In genomic region chr13:28657784-28658538, GRCh38 we compare ENCODE assay signal across 8 cellular contexts. TPM values are rescaled to one million over a fixed set of nuclear protein-coding genes. Genes with fewer than 3 reads are reported as not detected.
DNase-seq lines count a peak whose midpoint lies in the region.

No MANE protein-coding gene starts in this region.

- peak overlapping the region; percentile 91 for H3K4me3 ChIP-seq in ectodermal cell (ENCODE audit: insufficient read depth, low read depth, low read length)
- peak overlapping the region; percentile 92 for H3K4me3 ChIP-seq in mucosa of stomach (ENCODE audit: low read length)

- WGBS in ectodermal cell, 2 experiments: 50 to 54% methylated on average over 11 to 12 of the region's 12 CpGs

- H3K27me3 ChIP-seq in ectodermal cell (ENCODE audit: control insufficient read depth, insufficient read depth, low read length, poor library complexity, severe bottlenecking) (no peaks in the 10 kb centered on the region), mucosa of stomach (ENCODE audit: control insufficient read depth, insufficient read depth, low read length) (no peaks in the 10 kb centered on the region)

- H3K4me3 Mint-ChIP-seq in activated T-cell treated with anti-CD3 and anti-CD28 coated beads, Interleukin-2, amount 50 U/mL, for 24 hours: peak overlapping the region; percentile 98

- peak overlapping the region; percentile 99 for H3K27ac Mint-ChIP-seq in activated T-cell treated with anti-CD3 and anti-CD28 coated beads, Interleukin-2, amount 50 U/mL, for 24 hours

- H3K36me3 ChIP-seq in ectodermal cell (ENCODE audit: control insufficient read depth, insufficient read depth, low read length) (peaks cover 6% of the 10 kb centered on the region), mucosa of stomach (ENCODE audit: control insufficient read depth, insufficient read depth, low read length) (no peaks in the 10 kb centered on the region)

- DNase-seq in activated T-cell treated with anti-CD3 and anti-CD28 coated beads, Interleukin-2, amount 50 U/mL, for 24 hours: no peak
- no peak for DNase-seq in activated T-cell treated with anti-CD3 and anti-CD28 coated beads, Interleukin-2, amount 50 U/mL, for 48 hours
- DNase-seq in RKO (ENCODE audit: low spot score) (peak; percentile 49), NCI-H69 (lab: John Stamatoyannopoulos, UW) (no peak), NCI-H1105 (lab: John Stamatoyannopoulos, UW) (no peak), NCI-H446 treated with DMSO at 0.1 percent for 48 hours (lab: John Stamatoyannopoulos, UW) (no peak)

- H3K9ac ChIP-seq in mucosa of stomach (ENCODE audit: low read length): peak overlapping the region; percentile 83

- H3K36me3 Mint-ChIP-seq in activated T-cell treated with anti-CD3 and anti-CD28 coated beads, Interleukin-2, amount 50 U/mL, for 24 hours (ENCODE audit: low read depth): peaks cover 66% of the 10 kb centered on the region

- peaks cover 55% of the 10 kb centered on the region for H3K4me1 Mint-ChIP-seq in activated T-cell treated with anti-CD3 and anti-CD28 coated beads, Interleukin-2, amount 50 U/mL, for 24 hours (ENCODE audit: low read depth)

- no peaks in the 10 kb centered on the region for H3K9me3 ChIP-seq in ectodermal cell (ENCODE audit: control insufficient read depth, low read length)
- no peaks in the 10 kb centered on the region for H3K9me3 ChIP-seq in mucosa of stomach (ENCODE audit: control insufficient read depth, low read length)

- no peak overlapping the region for H3K27ac ChIP-seq in ectodermal cell (ENCODE audit: insufficient read depth, low read depth, low read length, poor library complexity, severe bottlenecking)

- H3K27me3 Mint-ChIP-seq in activated T-cell treated with anti-CD3 and anti-CD28 coated beads, Interleukin-2, amount 50 U/mL, for 24 hours: no peaks in the 10 kb centered on the region

- H3K4me1 ChIP-seq in ectodermal cell (ENCODE audit: control insufficient read depth, insufficient read depth, low read length) (peaks cover 14% of the 10 kb centered on the region), mucosa of stomach (ENCODE audit: control insufficient read depth, insufficient read depth, low read length) (peaks cover 12% of the 10 kb centered on the region)

- H3K9me3 Mint-ChIP-seq in activated T-cell treated with anti-CD3 and anti-CD28 coated beads, Interleukin-2, amount 50 U/mL, for 24 hours: no peaks in the 10 kb centered on the region

RNA-seq across cellular contexts. Expression of gene POMP, which starts 1.0 kb away (rescaled TPM):
- polyA plus RNA-seq in ectodermal cell (2013, experiment 1 of 4): 82.5 TPM
- polyA plus RNA-seq in ectodermal cell (2013, experiment 2 of 4): 91.0 TPM
- 84.0 TPM for polyA plus RNA-seq in ectodermal cell (2013, experiment 3 of 4)
- polyA plus RNA-seq in ectodermal cell (2013, experiment 4 of 4): 88.5 TPM
